Comparison of ENCODE assay signal across 18 cellular contexts in the genomic region with DNA sequence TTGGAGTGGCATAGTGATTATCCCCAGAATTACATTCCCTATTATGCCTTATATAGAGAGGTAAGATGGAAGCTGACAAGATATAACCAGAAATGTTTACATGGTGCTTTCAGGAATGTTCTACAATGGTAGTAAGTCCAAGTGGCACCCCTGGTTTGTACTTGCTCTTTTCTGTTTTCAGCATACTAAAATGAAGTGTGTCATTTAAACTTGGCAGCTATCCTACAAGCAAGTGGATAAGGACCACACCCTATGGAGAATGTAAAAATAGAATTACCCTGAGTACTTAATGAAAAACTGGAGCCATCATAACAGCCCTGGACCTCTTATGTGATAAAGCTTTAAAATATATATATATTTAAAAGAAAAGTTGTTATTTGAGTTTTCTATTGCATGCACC.
A peak's percentile ranks its signal among the peaks of the same experiment; 100 is the strongest.
DNase-seq lines count a peak whose midpoint lies in the region; ATAC-seq and TF ChIP-seq lines count a peak whose summit lies in the region.
"Had no signal": no experiment of that assay in that cellular context is flagged by ENCODE, and none has a peak within 500 bp of the region (broad histone marks: within the 10 kb centered on the region; RNA-seq: fewer than 3 reads in every experiment).

No MANE protein-coding gene starts in this region.

- intact Hi-C loops in left ventricle myocardium superior (cut with micrococcal nuclease), result no loop called here
- intact Hi-C loops in right cardiac atrium (cut with DNase I), result no loop called here

- TF ChIP-seq CTCF in epithelial cell of esophagus (IDR thresholded peaks at IDR 0.05; ENCODE audit: insufficient read depth, low read depth, low read length, missing control alignments), result no peak

- H3K27me3 ChIP-seq in right cardiac atrium (ENCODE audit: control insufficient read depth, insufficient read depth), result no peaks in the 10 kb centered on the region

- H3K4me3 ChIP-seq in right cardiac atrium (ENCODE audit: low read length) (no peak overlapping the region), epithelial cell of esophagus (ENCODE audit: low read length) (no peak overlapping the region)
- H3K4me3 ChIP-seq: A549, K562 had no signal

- no peaks in the 10 kb centered on the region for H3K9me3 ChIP-seq in right cardiac atrium (ENCODE audit: control insufficient read depth, low read length)
- H3K9me3 ChIP-seq: A549 had no signal

- H3K4me1 ChIP-seq in right cardiac atrium (ENCODE audit: control insufficient read depth, insufficient read depth, low read length), result no peaks in the 10 kb centered on the region
- H3K4me1 ChIP-seq: A549 had no signal

- H3K27ac ChIP-seq in right cardiac atrium (ENCODE audit: low read length), result no peak overlapping the region
- H3K27ac ChIP-seq: A549, HL-60 had no signal

- DNase-seq in left ventricle myocardium superior (no peak), right cardiac atrium (no peak), NCI-H748 (lab: John Stamatoyannopoulos, UW; ENCODE audit: unreplicated experiment) (peak; percentile 65), epithelial cell of esophagus (ENCODE audit: low read depth) (peak; percentile 22), activated gamma-delta T cell (lab: John Stamatoyannopoulos, UW) (no peak), NCI-H2196 (lab: John Stamatoyannopoulos, UW; ENCODE audit: unreplicated experiment) (no peak)
- DNase-seq: DMS79 treated with DMSO at 0.1 percent for 48 hours, HFFc6, NCI-H1092, NCI-H2029 treated with DMSO at 0.1 percent for 48 hours, NCI-H510A, Right ventricle myocardium superior had no signal

- peak; percentile 37 for ATAC-seq in left ventricle myocardium superior
- no peak for ATAC-seq in right cardiac atrium
- ATAC-seq in GM18517 (IDR thresholded peaks at IDR 0.05; ENCODE audit: unreplicated experiment), result no peak
- no peak for ATAC-seq in HG03342 (IDR thresholded peaks at IDR 0.05; ENCODE audit: unreplicated experiment)
- ATAC-seq: HepG2, K562 had no signal

Comparison
In these comparisons a context has a peak if more than half of its experiments do, and no peak if none do; other contexts are left out.
1. DNase-seq: peak in NCI-H748 (single experiment) and epithelial cell of esophagus (single experiment); none in left ventricle myocardium superior (single experiment), right cardiac atrium (0 of 3), activated gamma-delta T cell (single experiment) and NCI-H2196 (single experiment).